ENCODE assay signal across 1 cellular context in genomic region chr1:224528900-224529299, GRCh38.
TF ChIP-seq lines count a peak whose summit lies in the region.

No MANE protein-coding gene starts in this region.

TF ChIP-seq in K562, 482 proteins besides CTCF, POLR2A, EP300 and RAD21 (continued from another document and continues in another):
- TF ChIP-seq ZBTB2 (IDR thresholded peaks at IDR 0.05), result no peak
- TF ChIP-seq ELF1 (tag; IDR thresholded peaks at IDR 0.05), result peak; percentile 55; the same call in 1 of the 2 replicates
- TF ChIP-seq, protein P1, sequence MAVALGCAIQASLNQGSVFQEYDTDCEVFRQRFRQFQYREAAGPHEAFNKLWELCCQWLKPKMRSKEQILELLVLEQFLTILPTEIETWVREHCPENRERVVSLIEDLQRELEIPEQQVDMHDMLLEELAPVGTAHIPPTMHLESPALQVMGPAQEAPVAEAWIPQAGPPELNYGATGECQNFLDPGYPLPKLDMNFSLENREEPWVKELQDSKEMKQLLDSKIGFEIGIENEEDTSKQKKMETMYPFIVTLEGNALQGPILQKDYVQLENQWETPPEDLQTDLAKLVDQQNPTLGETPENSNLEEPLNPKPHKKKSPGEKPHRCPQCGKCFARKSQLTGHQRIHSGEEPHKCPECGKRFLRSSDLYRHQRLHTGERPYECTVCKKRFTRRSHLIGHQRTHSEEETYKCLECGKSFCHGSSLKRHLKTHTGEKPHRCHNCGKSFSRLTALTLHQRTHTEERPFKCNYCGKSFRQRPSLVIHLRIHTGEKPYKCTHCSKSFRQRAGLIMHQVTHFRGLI (CRISPR knock-in tag; IDR thresholded peaks at IDR 0.05), result no peak
- TF ChIP-seq ZNF347 (CRISPR knock-in tag; IDR thresholded peaks at IDR 0.05; ENCODE audit: low read depth), result no peak
- no peak for TF ChIP-seq ZNF699 (CRISPR knock-in tag; IDR thresholded peaks at IDR 0.05; ENCODE audit: insufficient replicate concordance)
- no peak for TF ChIP-seq ZNF79 (CRISPR knock-in tag; IDR thresholded peaks at IDR 0.05; ENCODE audit: low read depth)
- TF ChIP-seq VEZF1 (CRISPR knock-in tag; IDR thresholded peaks at IDR 0.05), result peak; percentile 28; the same call in 1 of the 2 replicates
- peak; percentile 67; the same call in 1 of the 2 replicates for TF ChIP-seq SMARCE1 (IDR thresholded peaks at IDR 0.05)
- no peak for TF ChIP-seq THRAP3 (IDR thresholded peaks at IDR 0.05; ENCODE audit: borderline replicate concordance)
- no peak for TF ChIP-seq RBM25 (IDR thresholded peaks at IDR 0.05; ENCODE audit: low read depth, low read length, severe bottlenecking)
- TF ChIP-seq, protein P2, sequence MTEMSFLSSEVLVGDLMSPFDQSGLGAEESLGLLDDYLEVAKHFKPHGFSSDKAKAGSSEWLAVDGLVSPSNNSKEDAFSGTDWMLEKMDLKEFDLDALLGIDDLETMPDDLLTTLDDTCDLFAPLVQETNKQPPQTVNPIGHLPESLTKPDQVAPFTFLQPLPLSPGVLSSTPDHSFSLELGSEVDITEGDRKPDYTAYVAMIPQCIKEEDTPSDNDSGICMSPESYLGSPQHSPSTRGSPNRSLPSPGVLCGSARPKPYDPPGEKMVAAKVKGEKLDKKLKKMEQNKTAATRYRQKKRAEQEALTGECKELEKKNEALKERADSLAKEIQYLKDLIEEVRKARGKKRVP (CRISPR knock-in tag; IDR thresholded peaks at IDR 0.05), result no peak
- TF ChIP-seq, protein P3, sequence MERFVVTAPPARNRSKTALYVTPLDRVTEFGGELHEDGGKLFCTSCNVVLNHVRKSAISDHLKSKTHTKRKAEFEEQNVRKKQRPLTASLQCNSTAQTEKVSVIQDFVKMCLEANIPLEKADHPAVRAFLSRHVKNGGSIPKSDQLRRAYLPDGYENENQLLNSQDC (CRISPR knock-in tag; IDR thresholded peaks at IDR 0.05), result no peak
- peak; percentile 92 for TF ChIP-seq ZNF584 (CRISPR knock-in tag; IDR thresholded peaks at IDR 0.05; ENCODE audit: low read depth)
- TF ChIP-seq L3MBTL2 (IDR thresholded peaks at IDR 0.05), result peak; percentile 34; the same call in 1 of the 2 replicates
- no peak for TF ChIP-seq MAFG (tag; conservative IDR thresholded peaks at IDR 0.05)
- no peak for TF ChIP-seq STAG1 (CRISPR knock-in tag; IDR thresholded peaks at IDR 0.05; ENCODE audit: borderline replicate concordance)
- TF ChIP-seq ZNF583 (CRISPR knock-in tag; IDR thresholded peaks at IDR 0.05), result peak; percentile 39; the same call in 1 of the 2 replicates
- TF ChIP-seq SMAD1 (IDR thresholded peaks at IDR 0.05; ENCODE audit: low read depth, low read length, partially characterized antibody), result no peak
- no peak for TF ChIP-seq ZNF23 (CRISPR knock-in tag; IDR thresholded peaks at IDR 0.05)
- TF ChIP-seq NFYB (IDR thresholded peaks at IDR 0.05; ENCODE audit: extremely low read depth, insufficient read length), result no peak
- TF ChIP-seq ZNF134 (CRISPR knock-in tag; conservative IDR thresholded peaks at IDR 0.05), result no peak
- no peak for TF ChIP-seq ZHX1 (conservative IDR thresholded peaks at IDR 0.05; ENCODE audit: low read length)
- no peak for TF ChIP-seq EZH2 (IDR thresholded peaks at IDR 0.05; ENCODE audit: borderline replicate concordance, low read depth, low read length)
- TF ChIP-seq, protein P4, sequence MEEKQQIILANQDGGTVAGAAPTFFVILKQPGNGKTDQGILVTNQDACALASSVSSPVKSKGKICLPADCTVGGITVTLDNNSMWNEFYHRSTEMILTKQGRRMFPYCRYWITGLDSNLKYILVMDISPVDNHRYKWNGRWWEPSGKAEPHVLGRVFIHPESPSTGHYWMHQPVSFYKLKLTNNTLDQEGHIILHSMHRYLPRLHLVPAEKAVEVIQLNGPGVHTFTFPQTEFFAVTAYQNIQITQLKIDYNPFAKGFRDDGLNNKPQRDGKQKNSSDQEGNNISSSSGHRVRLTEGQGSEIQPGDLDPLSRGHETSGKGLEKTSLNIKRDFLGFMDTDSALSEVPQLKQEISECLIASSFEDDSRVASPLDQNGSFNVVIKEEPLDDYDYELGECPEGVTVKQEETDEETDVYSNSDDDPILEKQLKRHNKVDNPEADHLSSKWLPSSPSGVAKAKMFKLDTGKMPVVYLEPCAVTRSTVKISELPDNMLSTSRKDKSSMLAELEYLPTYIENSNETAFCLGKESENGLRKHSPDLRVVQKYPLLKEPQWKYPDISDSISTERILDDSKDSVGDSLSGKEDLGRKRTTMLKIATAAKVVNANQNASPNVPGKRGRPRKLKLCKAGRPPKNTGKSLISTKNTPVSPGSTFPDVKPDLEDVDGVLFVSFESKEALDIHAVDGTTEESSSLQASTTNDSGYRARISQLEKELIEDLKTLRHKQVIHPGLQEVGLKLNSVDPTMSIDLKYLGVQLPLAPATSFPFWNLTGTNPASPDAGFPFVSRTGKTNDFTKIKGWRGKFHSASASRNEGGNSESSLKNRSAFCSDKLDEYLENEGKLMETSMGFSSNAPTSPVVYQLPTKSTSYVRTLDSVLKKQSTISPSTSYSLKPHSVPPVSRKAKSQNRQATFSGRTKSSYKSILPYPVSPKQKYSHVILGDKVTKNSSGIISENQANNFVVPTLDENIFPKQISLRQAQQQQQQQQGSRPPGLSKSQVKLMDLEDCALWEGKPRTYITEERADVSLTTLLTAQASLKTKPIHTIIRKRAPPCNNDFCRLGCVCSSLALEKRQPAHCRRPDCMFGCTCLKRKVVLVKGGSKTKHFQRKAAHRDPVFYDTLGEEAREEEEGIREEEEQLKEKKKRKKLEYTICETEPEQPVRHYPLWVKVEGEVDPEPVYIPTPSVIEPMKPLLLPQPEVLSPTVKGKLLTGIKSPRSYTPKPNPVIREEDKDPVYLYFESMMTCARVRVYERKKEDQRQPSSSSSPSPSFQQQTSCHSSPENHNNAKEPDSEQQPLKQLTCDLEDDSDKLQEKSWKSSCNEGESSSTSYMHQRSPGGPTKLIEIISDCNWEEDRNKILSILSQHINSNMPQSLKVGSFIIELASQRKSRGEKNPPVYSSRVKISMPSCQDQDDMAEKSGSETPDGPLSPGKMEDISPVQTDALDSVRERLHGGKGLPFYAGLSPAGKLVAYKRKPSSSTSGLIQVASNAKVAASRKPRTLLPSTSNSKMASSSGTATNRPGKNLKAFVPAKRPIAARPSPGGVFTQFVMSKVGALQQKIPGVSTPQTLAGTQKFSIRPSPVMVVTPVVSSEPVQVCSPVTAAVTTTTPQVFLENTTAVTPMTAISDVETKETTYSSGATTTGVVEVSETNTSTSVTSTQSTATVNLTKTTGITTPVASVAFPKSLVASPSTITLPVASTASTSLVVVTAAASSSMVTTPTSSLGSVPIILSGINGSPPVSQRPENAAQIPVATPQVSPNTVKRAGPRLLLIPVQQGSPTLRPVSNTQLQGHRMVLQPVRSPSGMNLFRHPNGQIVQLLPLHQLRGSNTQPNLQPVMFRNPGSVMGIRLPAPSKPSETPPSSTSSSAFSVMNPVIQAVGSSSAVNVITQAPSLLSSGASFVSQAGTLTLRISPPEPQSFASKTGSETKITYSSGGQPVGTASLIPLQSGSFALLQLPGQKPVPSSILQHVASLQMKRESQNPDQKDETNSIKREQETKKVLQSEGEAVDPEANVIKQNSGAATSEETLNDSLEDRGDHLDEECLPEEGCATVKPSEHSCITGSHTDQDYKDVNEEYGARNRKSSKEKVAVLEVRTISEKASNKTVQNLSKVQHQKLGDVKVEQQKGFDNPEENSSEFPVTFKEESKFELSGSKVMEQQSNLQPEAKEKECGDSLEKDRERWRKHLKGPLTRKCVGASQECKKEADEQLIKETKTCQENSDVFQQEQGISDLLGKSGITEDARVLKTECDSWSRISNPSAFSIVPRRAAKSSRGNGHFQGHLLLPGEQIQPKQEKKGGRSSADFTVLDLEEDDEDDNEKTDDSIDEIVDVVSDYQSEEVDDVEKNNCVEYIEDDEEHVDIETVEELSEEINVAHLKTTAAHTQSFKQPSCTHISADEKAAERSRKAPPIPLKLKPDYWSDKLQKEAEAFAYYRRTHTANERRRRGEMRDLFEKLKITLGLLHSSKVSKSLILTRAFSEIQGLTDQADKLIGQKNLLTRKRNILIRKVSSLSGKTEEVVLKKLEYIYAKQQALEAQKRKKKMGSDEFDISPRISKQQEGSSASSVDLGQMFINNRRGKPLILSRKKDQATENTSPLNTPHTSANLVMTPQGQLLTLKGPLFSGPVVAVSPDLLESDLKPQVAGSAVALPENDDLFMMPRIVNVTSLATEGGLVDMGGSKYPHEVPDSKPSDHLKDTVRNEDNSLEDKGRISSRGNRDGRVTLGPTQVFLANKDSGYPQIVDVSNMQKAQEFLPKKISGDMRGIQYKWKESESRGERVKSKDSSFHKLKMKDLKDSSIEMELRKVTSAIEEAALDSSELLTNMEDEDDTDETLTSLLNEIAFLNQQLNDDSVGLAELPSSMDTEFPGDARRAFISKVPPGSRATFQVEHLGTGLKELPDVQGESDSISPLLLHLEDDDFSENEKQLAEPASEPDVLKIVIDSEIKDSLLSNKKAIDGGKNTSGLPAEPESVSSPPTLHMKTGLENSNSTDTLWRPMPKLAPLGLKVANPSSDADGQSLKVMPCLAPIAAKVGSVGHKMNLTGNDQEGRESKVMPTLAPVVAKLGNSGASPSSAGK (IDR thresholded peaks at IDR 0.05), result no peak
- 0 out of 4 replicates have a peak, but pooled peaks of 1 of the 2 experiments have one; percentile 28 for TF ChIP-seq ZMIZ1 (IDR thresholded peaks at IDR 0.05; ENCODE audit: low read depth in 2 of 2, low read length in 2 of 2)
- TF ChIP-seq EP400 (IDR thresholded peaks at IDR 0.05), result no peak
- TF ChIP-seq FIP1L1 (IDR thresholded peaks at IDR 0.05; ENCODE audit: low read depth, low read length, poor library complexity, severe bottlenecking), result no peak
- no peak for TF ChIP-seq HNRNPLL (IDR thresholded peaks at IDR 0.05; ENCODE audit: low read depth, low read length, poor library complexity, severe bottlenecking)
- no peak for TF ChIP-seq ZNF217 (CRISPR knock-in tag; IDR thresholded peaks at IDR 0.05)
- TF ChIP-seq NR4A1 (CRISPR knock-in tag; IDR thresholded peaks at IDR 0.05), result no peak
- peak; percentile 32; the same call in 1 of the 2 replicates for TF ChIP-seq NR4A1 (tag; IDR thresholded peaks at IDR 0.05)
- no peak for TF ChIP-seq XRCC3 (IDR thresholded peaks at IDR 0.05)
